In genomic region chr6:19939926-19940325, GRCh38 we compare ENCODE assay signal across 1 cellular context.
DNase-seq lines count a peak whose midpoint lies in the region; ATAC-seq lines count a peak whose summit lies in the region.
"Not testable (repeated sequence)": the region's sequence is repeated elsewhere in the genome, so short reads cannot be mapped to it uniquely, and the experiment has no call there.

No MANE protein-coding gene starts in this region.

- H3K27me3 Mint-ChIP-seq in stimulated activated naive CD8-positive, alpha-beta T cell treated with anti-CD3 and anti-CD28 coated beads, Interleukin-15, amount 100 ng/mL, for 72 hours, result not testable (repeated sequence)

- ATAC-seq in stimulated activated naive CD8-positive, alpha-beta T cell treated with anti-CD3 and anti-CD28 coated beads, Interleukin-15, amount 100 ng/mL, for 72 hours, result peak; percentile 33

- H3K9me3 Mint-ChIP-seq in stimulated activated naive CD8-positive, alpha-beta T cell treated with anti-CD3 and anti-CD28 coated beads, Interleukin-15, amount 100 ng/mL, for 72 hours, result not testable (repeated sequence)

- not testable (repeated sequence) for DNase-seq in stimulated activated naive CD8-positive, alpha-beta T cell treated with anti-CD3 and anti-CD28 coated beads, Interleukin-15, amount 100 ng/mL, for 72 hours

- not testable (repeated sequence) for H3K4me3 Mint-ChIP-seq in stimulated activated naive CD8-positive, alpha-beta T cell treated with anti-CD3 and anti-CD28 coated beads, Interleukin-15, amount 100 ng/mL, for 72 hours

- not testable (repeated sequence) for H3K27ac Mint-ChIP-seq in stimulated activated naive CD8-positive, alpha-beta T cell treated with anti-CD3 and anti-CD28 coated beads, Interleukin-15, amount 100 ng/mL, for 72 hours

- H3K4me1 Mint-ChIP-seq in stimulated activated naive CD8-positive, alpha-beta T cell treated with anti-CD3 and anti-CD28 coated beads, Interleukin-15, amount 100 ng/mL, for 72 hours, result not testable (repeated sequence)
